Comparison of ENCODE assay signal across 1 cellular context in the genomic region with DNA sequence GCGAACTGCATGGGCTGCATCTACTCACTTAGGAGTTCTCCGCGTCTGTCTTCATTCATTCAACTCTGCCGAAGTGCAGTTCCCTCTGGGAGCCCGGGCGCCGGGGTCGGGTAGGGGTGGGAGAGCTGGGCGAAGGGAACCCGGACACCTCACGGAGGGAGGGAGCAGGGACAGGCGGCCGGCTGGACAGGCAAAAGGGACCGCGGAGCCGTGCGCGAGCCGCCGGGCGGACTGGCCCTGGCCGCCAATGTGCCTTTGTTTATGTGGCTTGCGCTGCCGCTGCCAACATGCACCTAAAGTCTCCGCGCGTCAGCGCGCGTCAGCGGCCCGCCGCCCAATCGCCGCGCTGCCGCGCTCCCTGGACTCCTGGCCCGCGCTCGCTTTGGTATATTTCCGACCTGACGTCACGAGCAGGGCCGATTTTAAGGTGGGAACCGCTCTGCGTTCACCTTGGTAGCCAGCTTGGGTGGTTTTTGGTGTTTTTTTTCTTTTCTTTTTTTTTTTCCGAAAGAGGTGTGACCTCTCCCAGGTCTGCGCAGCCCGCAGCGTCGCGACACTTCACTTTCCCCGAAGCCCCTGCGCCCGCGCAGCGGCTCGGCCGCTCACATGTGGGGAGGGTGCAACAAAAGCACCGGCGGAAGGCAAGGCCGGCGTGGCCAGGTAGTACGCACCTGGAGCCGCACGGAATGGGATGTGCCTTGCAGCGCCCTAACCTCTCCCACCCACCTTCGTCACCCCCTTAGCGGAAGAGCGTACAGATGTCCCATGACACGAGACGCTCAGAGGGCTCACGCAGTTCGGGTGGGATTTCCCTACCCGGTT.
TF ChIP-seq lines count a peak whose summit lies in the region.

Gene NR4A2 (minus strand): TSS at position 270 of the 822 bp plus-strand sequence. CDS start 2,535 bp downstream, outside the sequence.

TF ChIP-seq in GM12878, 131 proteins besides CTCF, POLR2A, EP300 and RAD21 (continued from another document and continues in another):
- TF ChIP-seq NR2F1 (conservative IDR thresholded peaks at IDR 0.05) = peak; percentile 37; the same call in 1 of the 2 replicates
- no peak for TF ChIP-seq GATAD2B (conservative IDR thresholded peaks at IDR 0.05; ENCODE audit: low read depth)
- TF ChIP-seq ELK1 (IDR thresholded peaks at IDR 0.05; ENCODE audit: low read depth, low read length) = peak; percentile 33; the same call in 1 of the 2 replicates
- no peak for TF ChIP-seq SPI1 (IDR thresholded peaks at IDR 0.05; ENCODE audit: borderline replicate concordance, insufficient read depth, low read depth, low read length)
- TF ChIP-seq EZH2 (IDR thresholded peaks at IDR 0.05; ENCODE audit: borderline replicate concordance, control insufficient read depth, low read depth, low read length) = no peak
- no peak for TF ChIP-seq FOS (IDR thresholded peaks at IDR 0.05; ENCODE audit: borderline replicate concordance, extremely low read depth, insufficient read length)
- TF ChIP-seq ATF7 (IDR thresholded peaks at IDR 0.05; ENCODE audit: low read depth) = peak; percentile 71
- TF ChIP-seq KDM1A (IDR thresholded peaks at IDR 0.05; ENCODE audit: borderline replicate concordance) = no peak
- no peak for TF ChIP-seq IRF5 (IDR thresholded peaks at IDR 0.05; ENCODE audit: borderline replicate concordance)
- TF ChIP-seq LARP7 (IDR thresholded peaks at IDR 0.05) = no peak
- TF ChIP-seq STAT1 (conservative IDR thresholded peaks at IDR 0.05) = no peak
- no peak for TF ChIP-seq SMAD5 (IDR thresholded peaks at IDR 0.05; ENCODE audit: low read depth)
- no peak for TF ChIP-seq MYB (IDR thresholded peaks at IDR 0.05; ENCODE audit: borderline replicate concordance, low read depth, low read length)
- no peak for TF ChIP-seq SMC3 (IDR thresholded peaks at IDR 0.05; ENCODE audit: borderline replicate concordance, low read length)
- TF ChIP-seq ZNF24 (IDR thresholded peaks at IDR 0.05) = no peak
- no peak for TF ChIP-seq TCF7 (IDR thresholded peaks at IDR 0.05; ENCODE audit: borderline replicate concordance)
- TF ChIP-seq POU2F2 (IDR thresholded peaks at IDR 0.05; ENCODE audit: borderline replicate concordance, low read depth, low read length) = peak; percentile 29; the same call in 1 of the 3 replicates
- no peak for TF ChIP-seq STAT3 (IDR thresholded peaks at IDR 0.05; ENCODE audit: low read depth, low read length)
- no peak for TF ChIP-seq CBX5 (IDR thresholded peaks at IDR 0.05; ENCODE audit: low read depth)
- TF ChIP-seq CBX3 (IDR thresholded peaks at IDR 0.05; ENCODE audit: borderline replicate concordance, low read depth) = no peak
- TF ChIP-seq YY1 (IDR thresholded peaks at IDR 0.05; ENCODE audit: low read depth, low read length) = no peak
- peak; percentile 70; a peak in 3 of 4 replicates for TF ChIP-seq IKZF2 (IDR thresholded peaks at IDR 0.05)
- TF ChIP-seq PML (IDR thresholded peaks at IDR 0.05; ENCODE audit: low read length) = no peak
- peak; percentile 55 for TF ChIP-seq ZNF384 (IDR thresholded peaks at IDR 0.05; ENCODE audit: borderline replicate concordance, low read depth, low read length)
- TF ChIP-seq, protein P1, sequence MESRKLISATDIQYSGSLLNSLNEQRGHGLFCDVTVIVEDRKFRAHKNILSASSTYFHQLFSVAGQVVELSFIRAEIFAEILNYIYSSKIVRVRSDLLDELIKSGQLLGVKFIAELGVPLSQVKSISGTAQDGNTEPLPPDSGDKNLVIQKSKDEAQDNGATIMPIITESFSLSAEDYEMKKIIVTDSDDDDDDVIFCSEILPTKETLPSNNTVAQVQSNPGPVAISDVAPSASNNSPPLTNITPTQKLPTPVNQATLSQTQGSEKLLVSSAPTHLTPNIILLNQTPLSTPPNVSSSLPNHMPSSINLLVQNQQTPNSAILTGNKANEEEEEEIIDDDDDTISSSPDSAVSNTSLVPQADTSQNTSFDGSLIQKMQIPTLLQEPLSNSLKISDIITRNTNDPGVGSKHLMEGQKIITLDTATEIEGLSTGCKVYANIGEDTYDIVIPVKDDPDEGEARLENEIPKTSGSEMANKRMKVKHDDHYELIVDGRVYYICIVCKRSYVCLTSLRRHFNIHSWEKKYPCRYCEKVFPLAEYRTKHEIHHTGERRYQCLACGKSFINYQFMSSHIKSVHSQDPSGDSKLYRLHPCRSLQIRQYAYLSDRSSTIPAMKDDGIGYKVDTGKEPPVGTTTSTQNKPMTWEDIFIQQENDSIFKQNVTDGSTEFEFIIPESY (IDR thresholded peaks at IDR 0.05) = no peak
- TF ChIP-seq, protein P2, sequence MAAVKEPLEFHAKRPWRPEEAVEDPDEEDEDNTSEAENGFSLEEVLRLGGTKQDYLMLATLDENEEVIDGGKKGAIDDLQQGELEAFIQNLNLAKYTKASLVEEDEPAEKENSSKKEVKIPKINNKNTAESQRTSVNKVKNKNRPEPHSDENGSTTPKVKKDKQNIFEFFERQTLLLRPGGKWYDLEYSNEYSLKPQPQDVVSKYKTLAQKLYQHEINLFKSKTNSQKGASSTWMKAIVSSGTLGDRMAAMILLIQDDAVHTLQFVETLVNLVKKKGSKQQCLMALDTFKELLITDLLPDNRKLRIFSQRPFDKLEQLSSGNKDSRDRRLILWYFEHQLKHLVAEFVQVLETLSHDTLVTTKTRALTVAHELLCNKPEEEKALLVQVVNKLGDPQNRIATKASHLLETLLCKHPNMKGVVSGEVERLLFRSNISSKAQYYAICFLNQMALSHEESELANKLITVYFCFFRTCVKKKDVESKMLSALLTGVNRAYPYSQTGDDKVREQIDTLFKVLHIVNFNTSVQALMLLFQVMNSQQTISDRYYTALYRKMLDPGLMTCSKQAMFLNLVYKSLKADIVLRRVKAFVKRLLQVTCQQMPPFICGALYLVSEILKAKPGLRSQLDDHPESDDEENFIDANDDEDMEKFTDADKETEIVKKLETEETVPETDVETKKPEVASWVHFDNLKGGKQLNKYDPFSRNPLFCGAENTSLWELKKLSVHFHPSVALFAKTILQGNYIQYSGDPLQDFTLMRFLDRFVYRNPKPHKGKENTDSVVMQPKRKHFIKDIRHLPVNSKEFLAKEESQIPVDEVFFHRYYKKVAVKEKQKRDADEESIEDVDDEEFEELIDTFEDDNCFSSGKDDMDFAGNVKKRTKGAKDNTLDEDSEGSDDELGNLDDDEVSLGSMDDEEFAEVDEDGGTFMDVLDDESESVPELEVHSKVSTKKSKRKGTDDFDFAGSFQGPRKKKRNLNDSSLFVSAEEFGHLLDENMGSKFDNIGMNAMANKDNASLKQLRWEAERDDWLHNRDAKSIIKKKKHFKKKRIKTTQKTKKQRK (IDR thresholded peaks at IDR 0.05; ENCODE audit: low read depth, low read length) = no peak
- TF ChIP-seq MEF2A (IDR thresholded peaks at IDR 0.05; ENCODE audit: insufficient read depth, low read depth, low read length) = no peak
- TF ChIP-seq NFXL1 (IDR thresholded peaks at IDR 0.05; ENCODE audit: borderline replicate concordance) = no peak
- TF ChIP-seq E2F4 (IDR thresholded peaks at IDR 0.05; ENCODE audit: low read depth, low read length) = no peak
- TF ChIP-seq ZNF217 (IDR thresholded peaks at IDR 0.05) = no peak
- TF ChIP-seq POLR2AphosphoS2 (IDR thresholded peaks at IDR 0.05; ENCODE audit: low read depth, low read length) = peak; percentile 57; the same call in 1 of the 2 replicates
- no peak; the same call in 1 of the 2 replicates for TF ChIP-seq HCFC1 (IDR thresholded peaks at IDR 0.05; ENCODE audit: low read length)
- TF ChIP-seq CREB1 (IDR thresholded peaks at IDR 0.05; ENCODE audit: low read depth) = peak; percentile 93
- no peak for TF ChIP-seq CEBPB (IDR thresholded peaks at IDR 0.05; ENCODE audit: borderline replicate concordance in 1 of 2, low read depth in 2 of 2, low read length in 2 of 2)
- TF ChIP-seq RBBP5 (conservative IDR thresholded peaks at IDR 0.05) = no peak
- peak; percentile 40 for TF ChIP-seq MEF2B (IDR thresholded peaks at IDR 0.05; ENCODE audit: partially characterized antibody, poor library complexity, severe bottlenecking)
- TF ChIP-seq SREBF1 (IDR thresholded peaks at IDR 0.05; ENCODE audit: low read length) = no peak
- TF ChIP-seq ETV6 (conservative IDR thresholded peaks at IDR 0.05 in 1 of 2, IDR thresholded peaks at IDR 0.05 in 1 of 2; ENCODE audit: borderline replicate concordance in 1 of 2, low read depth in 1 of 2) = no peak
- TF ChIP-seq TCF3 (IDR thresholded peaks at IDR 0.05; ENCODE audit: borderline replicate concordance, insufficient read depth, low read depth, low read length) = peak; percentile 49; the same call in 1 of the 2 replicates
- TF ChIP-seq SUZ12 (IDR thresholded peaks at IDR 0.05; ENCODE audit: unreplicated experiment) = no peak
- TF ChIP-seq NBN (IDR thresholded peaks at IDR 0.05) = peak; percentile 82
- TF ChIP-seq, protein P3, sequence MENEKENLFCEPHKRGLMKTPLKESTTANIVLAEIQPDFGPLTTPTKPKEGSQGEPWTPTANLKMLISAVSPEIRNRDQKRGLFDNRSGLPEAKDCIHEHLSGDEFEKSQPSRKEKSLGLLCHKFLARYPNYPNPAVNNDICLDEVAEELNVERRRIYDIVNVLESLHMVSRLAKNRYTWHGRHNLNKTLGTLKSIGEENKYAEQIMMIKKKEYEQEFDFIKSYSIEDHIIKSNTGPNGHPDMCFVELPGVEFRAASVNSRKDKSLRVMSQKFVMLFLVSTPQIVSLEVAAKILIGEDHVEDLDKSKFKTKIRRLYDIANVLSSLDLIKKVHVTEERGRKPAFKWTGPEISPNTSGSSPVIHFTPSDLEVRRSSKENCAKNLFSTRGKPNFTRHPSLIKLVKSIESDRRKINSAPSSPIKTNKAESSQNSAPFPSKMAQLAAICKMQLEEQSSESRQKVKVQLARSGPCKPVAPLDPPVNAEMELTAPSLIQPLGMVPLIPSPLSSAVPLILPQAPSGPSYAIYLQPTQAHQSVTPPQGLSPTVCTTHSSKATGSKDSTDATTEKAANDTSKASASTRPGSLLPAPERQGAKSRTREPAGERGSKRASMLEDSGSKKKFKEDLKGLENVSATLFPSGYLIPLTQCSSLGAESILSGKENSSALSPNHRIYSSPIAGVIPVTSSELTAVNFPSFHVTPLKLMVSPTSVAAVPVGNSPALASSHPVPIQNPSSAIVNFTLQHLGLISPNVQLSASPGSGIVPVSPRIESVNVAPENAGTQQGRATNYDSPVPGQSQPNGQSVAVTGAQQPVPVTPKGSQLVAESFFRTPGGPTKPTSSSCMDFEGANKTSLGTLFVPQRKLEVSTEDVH (IDR thresholded peaks at IDR 0.05; ENCODE audit: low read depth, partially characterized antibody) = no peak
- TF ChIP-seq, protein P4, sequence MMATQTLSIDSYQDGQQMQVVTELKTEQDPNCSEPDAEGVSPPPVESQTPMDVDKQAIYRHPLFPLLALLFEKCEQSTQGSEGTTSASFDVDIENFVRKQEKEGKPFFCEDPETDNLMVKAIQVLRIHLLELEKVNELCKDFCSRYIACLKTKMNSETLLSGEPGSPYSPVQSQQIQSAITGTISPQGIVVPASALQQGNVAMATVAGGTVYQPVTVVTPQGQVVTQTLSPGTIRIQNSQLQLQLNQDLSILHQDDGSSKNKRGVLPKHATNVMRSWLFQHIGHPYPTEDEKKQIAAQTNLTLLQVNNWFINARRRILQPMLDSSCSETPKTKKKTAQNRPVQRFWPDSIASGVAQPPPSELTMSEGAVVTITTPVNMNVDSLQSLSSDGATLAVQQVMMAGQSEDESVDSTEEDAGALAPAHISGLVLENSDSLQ (IDR thresholded peaks at IDR 0.05) = peak; percentile 25; the same call in 1 of the 2 replicates
- no peak for TF ChIP-seq ZNF622 (IDR thresholded peaks at IDR 0.05)
- no peak for TF ChIP-seq BCLAF1 (IDR thresholded peaks at IDR 0.05)
- no peak for TF ChIP-seq HDAC6 (IDR thresholded peaks at IDR 0.05; ENCODE audit: unreplicated experiment)
- TF ChIP-seq RUNX3 (IDR thresholded peaks at IDR 0.05; ENCODE audit: low read length) = no peak
- TF ChIP-seq EED (IDR thresholded peaks at IDR 0.05; ENCODE audit: low read depth) = no peak
